8 cellular contexts compared by ENCODE assay signal in the genomic region with DNA sequence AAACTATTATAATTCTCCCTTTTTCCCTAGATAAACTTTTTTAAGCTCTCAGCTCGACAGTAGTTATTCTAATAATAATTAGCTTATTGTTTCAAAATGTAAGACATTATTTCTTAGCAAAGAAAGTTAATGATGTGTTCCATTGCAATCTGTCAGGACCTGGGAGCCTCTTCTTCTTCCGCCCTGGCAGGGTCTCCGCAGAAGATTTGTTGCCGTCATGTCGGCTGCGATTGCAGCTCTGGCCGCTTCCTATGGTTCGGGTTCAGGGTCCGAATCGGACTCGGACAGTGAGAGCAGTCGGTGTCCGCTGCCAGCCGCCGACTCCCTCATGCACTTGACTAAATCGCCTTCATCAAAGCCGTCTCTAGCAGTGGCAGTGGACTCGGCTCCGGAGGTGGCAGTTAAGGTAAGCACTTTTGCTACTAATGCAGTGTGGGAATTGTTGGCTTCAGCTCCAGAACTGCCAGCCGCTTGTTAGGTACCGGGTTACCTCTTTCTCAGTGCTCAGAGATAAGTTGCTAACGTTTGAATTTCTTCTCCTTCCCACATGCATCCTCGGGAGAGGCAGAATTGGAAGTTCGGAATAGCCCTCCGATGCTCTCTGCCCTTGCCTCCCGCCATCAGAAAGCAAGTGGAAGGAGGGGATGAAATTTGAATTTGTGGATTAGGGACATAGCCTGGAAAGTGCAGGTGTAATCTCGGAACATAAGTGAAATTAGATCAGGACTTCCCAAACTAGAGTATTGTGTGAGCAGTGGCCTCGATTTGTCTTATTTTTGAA. TPM values are rescaled to one million over a fixed set of nuclear protein-coding genes. Genes with fewer than 3 reads are reported as not detected.
DNase-seq lines count a peak whose midpoint lies in the region; ATAC-seq and TF ChIP-seq lines count a peak whose summit lies in the region.

A gene (plus strand): TSS at position 200 of the 781 bp plus-strand sequence. CDS start 18 bp downstream, at position 218.

- H3K4me3 ChIP-seq in Jurkat, Clone E6-1 (ENCODE audit: low read length), result peak within 1 kb of the TSS; percentile 83
- peak within 1 kb of the TSS; percentile 99 for H3K4me3 ChIP-seq in WI38 (ENCODE audit: low read depth, low read length)
- H3K4me3 ChIP-seq in liver (ENCODE audit: low read depth in 1 of 3, low read length in 3 of 3), result peak within 1 kb of the TSS; percentile 60 to 96 (median 76)

- peak within 1 kb of the TSS; percentile 84 for H3K9ac ChIP-seq in liver (ENCODE audit: low read depth in 1 of 2, low read length in 2 of 2)

- H3K36me3 ChIP-seq in liver (ENCODE audit: control insufficient read depth in 4 of 4, insufficient read depth in 3 of 4, low read depth in 1 of 4, low read length in 3 of 4), result no peaks in the 10 kb centered on the region

- H3K27ac ChIP-seq in liver (ENCODE audit: low read depth in 1 of 2, low read length in 2 of 2), result peak within 1 kb of the TSS; percentile 76 to 84

- no peaks in the 10 kb centered on the region for H3K9me3 ChIP-seq in liver (ENCODE audit: control insufficient read depth in 4 of 4, low read length in 3 of 4)

- no peak for TF ChIP-seq CTCF in WI38 (IDR thresholded peaks at IDR 0.05; ENCODE audit: low read depth, low read length)
- no peak for TF ChIP-seq CTCF in liver (IDR thresholded peaks at IDR 0.05; ENCODE audit: low read depth, low read length, missing input control)

- under 1% methylated on average over 28 of the region's 28 CpGs for WGBS in liver

- no peaks in the 10 kb centered on the region for H3K27me3 ChIP-seq in liver (ENCODE audit: control insufficient read depth in 4 of 4, insufficient read depth in 4 of 4, low read length in 3 of 4)

- peak; percentile 80 for DNase-seq in GM03348 (ENCODE audit: low spot score)
- no peak for DNase-seq in Jurkat, Clone E6-1 (ENCODE audit: low read depth, low spot score)
- DNase-seq in cerebellum (ENCODE audit: low spot score), result peak; percentile 77
- peak; percentile 21 to 34 (median 32) for DNase-seq in stimulated activated CD4-positive, alpha-beta T cell treated with anti-CD3 and anti-CD28 coated beads, TNF-alpha, amount 100 ng/mL, for 24 hours (ENCODE audit: low read depth in 3 of 3)
- no peak for DNase-seq in GF-D8 (lab: John Stamatoyannopoulos, UW)

- TF ChIP-seq RAD21 in liver (IDR thresholded peaks at IDR 0.05), result peak in 1 of 2 donors; percentile 2

- ATAC-seq in GM21723 (IDR thresholded peaks at IDR 0.05; ENCODE audit: unreplicated experiment), result peak; percentile 49

- peaks cover 3 to 43% (median 34%) of the 10 kb centered on the region in 4 donors for H3K4me1 ChIP-seq in liver (ENCODE audit: control insufficient read depth in 4 of 4, insufficient read depth in 4 of 4, low read length in 3 of 4)

TF ChIP-seq in liver, 16 proteins besides CTCF, POLR2A, EP300 and RAD21:
- TF ChIP-seq, protein P1, sequence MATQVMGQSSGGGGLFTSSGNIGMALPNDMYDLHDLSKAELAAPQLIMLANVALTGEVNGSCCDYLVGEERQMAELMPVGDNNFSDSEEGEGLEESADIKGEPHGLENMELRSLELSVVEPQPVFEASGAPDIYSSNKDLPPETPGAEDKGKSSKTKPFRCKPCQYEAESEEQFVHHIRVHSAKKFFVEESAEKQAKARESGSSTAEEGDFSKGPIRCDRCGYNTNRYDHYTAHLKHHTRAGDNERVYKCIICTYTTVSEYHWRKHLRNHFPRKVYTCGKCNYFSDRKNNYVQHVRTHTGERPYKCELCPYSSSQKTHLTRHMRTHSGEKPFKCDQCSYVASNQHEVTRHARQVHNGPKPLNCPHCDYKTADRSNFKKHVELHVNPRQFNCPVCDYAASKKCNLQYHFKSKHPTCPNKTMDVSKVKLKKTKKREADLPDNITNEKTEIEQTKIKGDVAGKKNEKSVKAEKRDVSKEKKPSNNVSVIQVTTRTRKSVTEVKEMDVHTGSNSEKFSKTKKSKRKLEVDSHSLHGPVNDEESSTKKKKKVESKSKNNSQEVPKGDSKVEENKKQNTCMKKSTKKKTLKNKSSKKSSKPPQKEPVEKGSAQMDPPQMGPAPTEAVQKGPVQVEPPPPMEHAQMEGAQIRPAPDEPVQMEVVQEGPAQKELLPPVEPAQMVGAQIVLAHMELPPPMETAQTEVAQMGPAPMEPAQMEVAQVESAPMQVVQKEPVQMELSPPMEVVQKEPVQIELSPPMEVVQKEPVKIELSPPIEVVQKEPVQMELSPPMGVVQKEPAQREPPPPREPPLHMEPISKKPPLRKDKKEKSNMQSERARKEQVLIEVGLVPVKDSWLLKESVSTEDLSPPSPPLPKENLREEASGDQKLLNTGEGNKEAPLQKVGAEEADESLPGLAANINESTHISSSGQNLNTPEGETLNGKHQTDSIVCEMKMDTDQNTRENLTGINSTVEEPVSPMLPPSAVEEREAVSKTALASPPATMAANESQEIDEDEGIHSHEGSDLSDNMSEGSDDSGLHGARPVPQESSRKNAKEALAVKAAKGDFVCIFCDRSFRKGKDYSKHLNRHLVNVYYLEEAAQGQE (IDR thresholded peaks at IDR 0.05), result no peak
- TF ChIP-seq HNF4G (IDR thresholded peaks at IDR 0.05) (no peak), RXRA (IDR thresholded peaks at IDR 0.05) (peak; percentile 1 to 26), JUND (IDR thresholded peaks at IDR 0.05) (peak in 1 of 2 donors; percentile 39), HNF4A (conservative IDR thresholded peaks at IDR 0.05) (peak in 1 of 2 donors; percentile 45), TAF1 (conservative IDR thresholded peaks at IDR 0.05) (peak; percentile 58), FOXA1 (IDR thresholded peaks at IDR 0.05) (no peak), FOXA2 (IDR thresholded peaks at IDR 0.05) (no peak), EGR1 (IDR thresholded peaks at IDR 0.05; ENCODE audit: low read depth in 2 of 2) (no peak), NR2F2 (IDR thresholded peaks at IDR 0.05) (no peak), GABPA (IDR thresholded peaks at IDR 0.05 in 1 of 2, conservative IDR thresholded peaks at IDR 0.05 in 1 of 2) (peak; percentile 17 to 79), YY1 (IDR thresholded peaks at IDR 0.05) (peak; percentile 57), SP1 (IDR thresholded peaks at IDR 0.05) (peak; percentile 46)
- TF ChIP-seq, protein P2, sequence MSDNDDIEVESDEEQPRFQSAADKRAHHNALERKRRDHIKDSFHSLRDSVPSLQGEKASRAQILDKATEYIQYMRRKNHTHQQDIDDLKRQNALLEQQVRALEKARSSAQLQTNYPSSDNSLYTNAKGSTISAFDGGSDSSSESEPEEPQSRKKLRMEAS (IDR thresholded peaks at IDR 0.05), result peak; percentile 12
- TF ChIP-seq, protein P3, sequence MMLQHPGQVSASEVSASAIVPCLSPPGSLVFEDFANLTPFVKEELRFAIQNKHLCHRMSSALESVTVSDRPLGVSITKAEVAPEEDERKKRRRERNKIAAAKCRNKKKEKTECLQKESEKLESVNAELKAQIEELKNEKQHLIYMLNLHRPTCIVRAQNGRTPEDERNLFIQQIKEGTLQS (IDR thresholded peaks at IDR 0.05), result peak; percentile 7
- TF ChIP-seq, protein P4, sequence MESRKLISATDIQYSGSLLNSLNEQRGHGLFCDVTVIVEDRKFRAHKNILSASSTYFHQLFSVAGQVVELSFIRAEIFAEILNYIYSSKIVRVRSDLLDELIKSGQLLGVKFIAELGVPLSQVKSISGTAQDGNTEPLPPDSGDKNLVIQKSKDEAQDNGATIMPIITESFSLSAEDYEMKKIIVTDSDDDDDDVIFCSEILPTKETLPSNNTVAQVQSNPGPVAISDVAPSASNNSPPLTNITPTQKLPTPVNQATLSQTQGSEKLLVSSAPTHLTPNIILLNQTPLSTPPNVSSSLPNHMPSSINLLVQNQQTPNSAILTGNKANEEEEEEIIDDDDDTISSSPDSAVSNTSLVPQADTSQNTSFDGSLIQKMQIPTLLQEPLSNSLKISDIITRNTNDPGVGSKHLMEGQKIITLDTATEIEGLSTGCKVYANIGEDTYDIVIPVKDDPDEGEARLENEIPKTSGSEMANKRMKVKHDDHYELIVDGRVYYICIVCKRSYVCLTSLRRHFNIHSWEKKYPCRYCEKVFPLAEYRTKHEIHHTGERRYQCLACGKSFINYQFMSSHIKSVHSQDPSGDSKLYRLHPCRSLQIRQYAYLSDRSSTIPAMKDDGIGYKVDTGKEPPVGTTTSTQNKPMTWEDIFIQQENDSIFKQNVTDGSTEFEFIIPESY (IDR thresholded peaks at IDR 0.05), result peak; percentile 8

RNA-seq across cellular contexts. Expression of the gene that starts here (rescaled TPM):
- 19.6 TPM for polyA plus RNA-seq in Jurkat, Clone E6-1 (2012; ENCODE audit: insufficient read depth, insufficient read length)
- total RNA-seq in cerebellum, result 18.2 TPM
- total RNA-seq in liver, result 10 to 100 TPM; 13.2 to 13.4 TPM
- 10 to 100 TPM in 1 of 2 donors, 1 to 10 TPM in 1; 6.7 to 19.8 TPM for polyA plus RNA-seq in liver

Comparison
In these comparisons a context has a peak if more than half of its experiments do, and no peak if none do; other contexts are left out.
1. DNase-seq: peak in GM03348 (single experiment), cerebellum (single experiment) and stimulated activated CD4-positive, alpha-beta T cell treated with anti-CD3 and anti-CD28 coated beads, TNF-alpha, amount 100 ng/mL, for 24 hours (3 of 3); none in Jurkat, Clone E6-1 (single experiment) and GF-D8 (single experiment).
2. Peak in every context shown above with its lines, with median percentiles within 50 percentile points of each other: H3K4me3 ChIP-seq.